In genomic region chr5:154653418-154653763, GRCh38 we compare ENCODE assay signal across 1 cellular context.
TF ChIP-seq lines count a peak whose summit lies in the region.

No MANE protein-coding gene starts in this region.

TF ChIP-seq in HepG2, 621 proteins besides CTCF, POLR2A, EP300 and RAD21 (continues in another document):
- TF ChIP-seq ZNF878 (CRISPR knock-in tag; IDR thresholded peaks at IDR 0.05), result peak; percentile 52; the same call in 1 of the 2 replicates
- no peak for TF ChIP-seq ZNF24 (IDR thresholded peaks at IDR 0.05)
- TF ChIP-seq ZNF768 (CRISPR knock-in tag; IDR thresholded peaks at IDR 0.05), result no peak
- TF ChIP-seq ZNF781 (CRISPR knock-in tag; IDR thresholded peaks at IDR 0.05; ENCODE audit: borderline replicate concordance, not compliant biosample characterization), result no peak
- TF ChIP-seq ZNF589 (CRISPR knock-in tag; conservative IDR thresholded peaks at IDR 0.05), result 0 out of 2 replicates have a peak, but pooled peaks have one; percentile 56
- TF ChIP-seq MAX (IDR thresholded peaks at IDR 0.05), result peak; percentile 87
- TF ChIP-seq ZNF691 (CRISPR knock-in tag; IDR thresholded peaks at IDR 0.05; ENCODE audit: borderline replicate concordance, low read depth), result no peak
- TF ChIP-seq TFE3 (CRISPR knock-in tag; IDR thresholded peaks at IDR 0.05), result peak; percentile 72
- peak; percentile 96 for TF ChIP-seq ZNF687 (CRISPR knock-in tag; IDR thresholded peaks at IDR 0.05)
- no peak for TF ChIP-seq ZSCAN20 (CRISPR knock-in tag; IDR thresholded peaks at IDR 0.05; ENCODE audit: borderline replicate concordance)
- TF ChIP-seq AFF4 (CRISPR knock-in tag; IDR thresholded peaks at IDR 0.05), result no peak
- TF ChIP-seq PRPF4 (IDR thresholded peaks at IDR 0.05; ENCODE audit: low read depth, low read length, poor library complexity, severe bottlenecking), result no peak
- no peak for TF ChIP-seq SRSF1 (optimal IDR thresholded peaks at IDR 0.05; ENCODE audit: low read depth, low read length)
- TF ChIP-seq KMT2A (CRISPR knock-in tag; IDR thresholded peaks at IDR 0.05), result no peak
- 0 out of 2 replicates have a peak, but pooled peaks have one; percentile 46 for TF ChIP-seq ZNF572 (CRISPR knock-in tag; IDR thresholded peaks at IDR 0.05)
- peak; percentile 94 for TF ChIP-seq PAXIP1 (CRISPR knock-in tag; conservative IDR thresholded peaks at IDR 0.05)
- TF ChIP-seq ZEB1 (IDR thresholded peaks at IDR 0.05; ENCODE audit: insufficient replicate concordance, low read depth), result peak; percentile 95
- TF ChIP-seq PHF8 (CRISPR knock-in tag; IDR thresholded peaks at IDR 0.05), result peak; percentile 61; the same call in 1 of the 2 replicates
- TF ChIP-seq ZFP41 (CRISPR knock-in tag; IDR thresholded peaks at IDR 0.05; ENCODE audit: borderline replicate concordance), result no peak
- peak; percentile 70 for TF ChIP-seq IRF2 (CRISPR knock-in tag; IDR thresholded peaks at IDR 0.05)
- peak; percentile 45; the same call in 1 of the 2 replicates for TF ChIP-seq KDM2A (CRISPR knock-in tag; IDR thresholded peaks at IDR 0.05; ENCODE audit: borderline replicate concordance, low read depth)
- TF ChIP-seq ETV6 (CRISPR knock-in tag; conservative IDR thresholded peaks at IDR 0.05), result no peak
- no peak for TF ChIP-seq ZC3H4 (CRISPR knock-in tag; IDR thresholded peaks at IDR 0.05; ENCODE audit: borderline replicate concordance)
- peak; percentile 55 for TF ChIP-seq POLR2G (IDR thresholded peaks at IDR 0.05; ENCODE audit: low read depth, low read length)
- TF ChIP-seq PCBP2 (optimal IDR thresholded peaks at IDR 0.05; ENCODE audit: low read depth, low read length, poor library complexity, severe bottlenecking), result no peak
- TF ChIP-seq MXD4 (CRISPR knock-in tag; IDR thresholded peaks at IDR 0.05), result peak; percentile 43; the same call in 1 of the 2 replicates
- no peak for TF ChIP-seq SOX6 (IDR thresholded peaks at IDR 0.05)
- peak; percentile 85 for TF ChIP-seq SOX6 (CRISPR knock-in tag; IDR thresholded peaks at IDR 0.05)
- 0 out of 2 replicates have a peak, but pooled peaks have one; percentile 27 for TF ChIP-seq ZNF782 (CRISPR knock-in tag; IDR thresholded peaks at IDR 0.05; ENCODE audit: borderline replicate concordance)
- peak; percentile 98 for TF ChIP-seq HNF4G (IDR thresholded peaks at IDR 0.05; ENCODE audit: borderline replicate concordance, low read depth, low read length)
- peak; percentile 94 for TF ChIP-seq HNF4G (CRISPR knock-in tag; IDR thresholded peaks at IDR 0.05; ENCODE audit: borderline replicate concordance, low read depth)
- TF ChIP-seq FUBP1 (CRISPR knock-in tag; IDR thresholded peaks at IDR 0.05; ENCODE audit: borderline replicate concordance), result no peak
- TF ChIP-seq GFI1 (CRISPR knock-in tag; IDR thresholded peaks at IDR 0.05; ENCODE audit: borderline replicate concordance), result peak; percentile 42; the same call in 1 of the 2 replicates
- no peak; the same call in 1 of the 2 replicates for TF ChIP-seq HOXA5 (CRISPR knock-in tag; IDR thresholded peaks at IDR 0.05)
- TF ChIP-seq ZFP91 (CRISPR knock-in tag; IDR thresholded peaks at IDR 0.05; ENCODE audit: borderline replicate concordance), result peak; percentile 86
- 0 out of 2 replicates have a peak, but pooled peaks have one; percentile 64 for TF ChIP-seq ZNF746 (CRISPR knock-in tag; IDR thresholded peaks at IDR 0.05)
- TF ChIP-seq ZBTB7B (CRISPR knock-in tag; IDR thresholded peaks at IDR 0.05), result peak; percentile 45; the same call in 1 of the 2 replicates
- TF ChIP-seq ZBTB42 (CRISPR knock-in tag; IDR thresholded peaks at IDR 0.05), result no peak
- TF ChIP-seq ZNF747 (CRISPR knock-in tag; IDR thresholded peaks at IDR 0.05; ENCODE audit: borderline replicate concordance), result no peak
- TF ChIP-seq BRF2 (CRISPR knock-in tag; IDR thresholded peaks at IDR 0.05), result peak; percentile 19; the same call in 1 of the 2 replicates
- TF ChIP-seq GABPB1 (CRISPR knock-in tag; IDR thresholded peaks at IDR 0.05), result 0 out of 2 replicates have a peak, but pooled peaks have one; percentile 47
